In the genomic region with DNA sequence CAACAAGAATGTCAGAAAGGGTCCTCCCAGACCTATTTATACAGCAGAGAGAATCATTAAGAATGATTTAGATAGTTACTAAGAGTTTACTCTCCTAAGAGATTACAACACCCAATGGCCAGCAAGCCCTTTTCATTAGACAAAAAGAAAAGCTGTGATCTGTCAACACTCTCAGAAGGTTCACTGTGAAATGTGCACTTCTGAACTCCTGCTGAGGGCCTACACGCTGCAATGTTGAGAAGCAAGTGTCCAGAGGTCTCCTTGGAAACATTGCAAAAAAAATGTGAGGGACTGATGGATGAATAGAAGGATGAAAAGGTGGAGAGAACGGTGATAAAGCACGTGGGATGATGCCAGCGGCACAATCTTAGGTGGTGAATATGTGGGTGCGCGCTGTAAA, we compare ENCODE assay signal across 5 cellular contexts.
DNase-seq lines count a peak whose midpoint lies in the region; ATAC-seq lines count a peak whose summit lies in the region.
"Not testable (repeated sequence)": the region's sequence is repeated elsewhere in the genome, so short reads cannot be mapped to it uniquely, and the experiment has no call there.

No MANE protein-coding gene starts in this region.

- intact Hi-C loops in Right ventricle myocardium inferior (cut with DNase I); Right ventricle myocardium superior (cut with DNase I); left cardiac atrium (cut with DNase I); left ventricle myocardium superior (cut with micrococcal nuclease); right cardiac atrium (cut with DNase I): not testable (repeated sequence)

- H3K4me3 ChIP-seq in right cardiac atrium (ENCODE audit: low read length): not testable (repeated sequence)

- not testable (repeated sequence) for H3K27ac ChIP-seq in right cardiac atrium (ENCODE audit: low read length)

- not testable (repeated sequence) for H3K9me3 ChIP-seq in right cardiac atrium (ENCODE audit: control insufficient read depth, low read length)

- not testable (repeated sequence) for H3K27me3 ChIP-seq in right cardiac atrium (ENCODE audit: control insufficient read depth, insufficient read depth)

- WGBS in right cardiac atrium: no CpG with 5 or more reads among the region's 6 CpGs

- DNase-seq in Right ventricle myocardium inferior (ENCODE audit: missing footprints); Right ventricle myocardium superior; left cardiac atrium; left ventricle myocardium superior; right cardiac atrium: not testable (repeated sequence)

- not testable (repeated sequence) for H3K4me1 ChIP-seq in right cardiac atrium (ENCODE audit: control insufficient read depth, insufficient read depth, low read length)

- ATAC-seq in Right ventricle myocardium inferior: peak; percentile 52
- peak; percentile 62 for ATAC-seq in Right ventricle myocardium superior (ENCODE audit: poor library complexity)
- ATAC-seq in left cardiac atrium: peak; percentile 70 to 95
- peak; percentile 22 for ATAC-seq in left ventricle myocardium superior
- ATAC-seq in right cardiac atrium: peak; percentile 80 to 88

Comparison
In these comparisons a context has a peak if more than half of its experiments do, and no peak if none do; other contexts are left out.
1. ATAC-seq: peak in every context shown above with its lines; median percentile 84 in right cardiac atrium; 82 in left cardiac atrium; 62 in Right ventricle myocardium superior; 52 in Right ventricle myocardium inferior; 22 in left ventricle myocardium superior.